24 cellular contexts compared by ENCODE assay signal in genomic region chrX:124530803-124531202, GRCh38.
"Had no signal": no experiment of that assay in that cellular context is flagged by ENCODE, and none has a peak within 500 bp of the region (broad histone marks: within the 10 kb centered on the region; RNA-seq: fewer than 3 reads in every experiment).

No MANE protein-coding gene starts in this region.

- ATAC-seq: esophagus mucosa; foreskin keratinocyte; left lung; naive thymus-derived CD4-positive, alpha-beta T cell; stimulated activated naive B cell treated with anti-CD40 and anti-IgM and Interleukin-4, amounts not matched to agents 10 μg/mL and 1 μg/mL and 100 μg/mL, for 72 hours had no signal

- H3K27ac ChIP-seq: colonic mucosa, epithelial cell of prostate, foreskin keratinocyte, left lung, right lobe of liver, thoracic aorta, tibial nerve, upper lobe of left lung had no signal

- H3K27me3 Mint-ChIP-seq: dendritic cell treated with granulocyte-macrophage colony-stimulating factor and Interleukin-4, amounts not matched to agents 40 ng/mL and 50 ng/mL, for 4 days; naive thymus-derived CD4-positive, alpha-beta T cell; stimulated activated naive B cell treated with anti-CD40 and anti-IgM and Interleukin-4, amounts not matched to agents 10 μg/mL and 1 μg/mL and 100 μg/mL, for 72 hours; stimulated activated naive CD8-positive, alpha-beta T cell treated with anti-CD3 and anti-CD28 coated beads, Interleukin-15, Interleukin-2, amounts not matched to agents 100 ng/mL and 50 ng/mL, for 24 hours had no signal

- H3K4me1 ChIP-seq: colonic mucosa, foreskin keratinocyte, left lung, right lobe of liver, tibial nerve, upper lobe of left lung had no signal

- FAIRE-seq: kidney, small intestine, urothelium cell line had no signal

- H3K27me3 ChIP-seq: colonic mucosa, foreskin keratinocyte, left lung, right lobe of liver, tibial nerve, upper lobe of left lung had no signal

- H3K4me3 Mint-ChIP-seq: dendritic cell treated with granulocyte-macrophage colony-stimulating factor and Interleukin-4, amounts not matched to agents 40 ng/mL and 50 ng/mL, for 4 days; endodermal cell; naive thymus-derived CD4-positive, alpha-beta T cell; nephron; stimulated activated naive B cell treated with anti-CD40 and anti-IgM and Interleukin-4, amounts not matched to agents 10 μg/mL and 1 μg/mL and 100 μg/mL, for 72 hours; stimulated activated naive CD8-positive, alpha-beta T cell treated with anti-CD3 and anti-CD28 coated beads, Interleukin-15, Interleukin-2, amounts not matched to agents 100 ng/mL and 50 ng/mL, for 24 hours had no signal

- H3K9me3 Mint-ChIP-seq: dendritic cell treated with granulocyte-macrophage colony-stimulating factor and Interleukin-4, amounts not matched to agents 40 ng/mL and 50 ng/mL, for 4 days; endodermal cell; naive thymus-derived CD4-positive, alpha-beta T cell; nephron; stimulated activated naive B cell treated with anti-CD40 and anti-IgM and Interleukin-4, amounts not matched to agents 10 μg/mL and 1 μg/mL and 100 μg/mL, for 72 hours; stimulated activated naive CD8-positive, alpha-beta T cell treated with anti-CD3 and anti-CD28 coated beads, Interleukin-15, Interleukin-2, amounts not matched to agents 100 ng/mL and 50 ng/mL, for 24 hours had no signal

- H3K4me3 ChIP-seq: colonic mucosa, left lung, right lobe of liver, thoracic aorta, tibial nerve, upper lobe of left lung had no signal

- H3K36me3 ChIP-seq: colonic mucosa, left lung, right lobe of liver, thoracic aorta, tibial nerve, upper lobe of left lung had no signal

- H3K27ac Mint-ChIP-seq: dendritic cell treated with granulocyte-macrophage colony-stimulating factor and Interleukin-4, amounts not matched to agents 40 ng/mL and 50 ng/mL, for 4 days; endodermal cell; naive thymus-derived CD4-positive, alpha-beta T cell; nephron; stimulated activated naive B cell treated with anti-CD40 and anti-IgM and Interleukin-4, amounts not matched to agents 10 μg/mL and 1 μg/mL and 100 μg/mL, for 72 hours; stimulated activated naive CD8-positive, alpha-beta T cell treated with anti-CD3 and anti-CD28 coated beads, Interleukin-15, Interleukin-2, amounts not matched to agents 100 ng/mL and 50 ng/mL, for 24 hours had no signal

- DNase-seq: colonic mucosa; effector CD8-positive, alpha-beta T cell; endodermal cell; foreskin keratinocyte; kidney; left lung; mesendoderm; midbrain; naive thymus-derived CD4-positive, alpha-beta T cell; posterior cingulate gyrus; small intestine; stimulated activated CD4-positive, alpha-beta T cell treated with anti-CD3 and anti-CD28 coated beads, Interleukin-15, amount 100 ng/mL, for 24 hours; stimulated activated CD4-positive, alpha-beta T cell treated with anti-CD3 and anti-CD28 coated beads, Interleukin-2, amount 100 ng/mL, for 48 hours; stimulated activated naive B cell treated with anti-CD40 and anti-IgM and Interleukin-4, amounts not matched to agents 10 μg/mL and 1 μg/mL and 100 μg/mL, for 72 hours; upper lobe of left lung had no signal

- H3K9me3 ChIP-seq: colonic mucosa, left lung, right lobe of liver, thoracic aorta, tibial nerve, upper lobe of left lung had no signal

- H3K36me3 Mint-ChIP-seq: stimulated activated naive B cell treated with anti-CD40 and anti-IgM and Interleukin-4, amounts not matched to agents 10 μg/mL and 1 μg/mL and 100 μg/mL, for 72 hours had no signal

- H3K4me1 Mint-ChIP-seq: naive thymus-derived CD4-positive, alpha-beta T cell; nephron; stimulated activated naive B cell treated with anti-CD40 and anti-IgM and Interleukin-4, amounts not matched to agents 10 μg/mL and 1 μg/mL and 100 μg/mL, for 72 hours had no signal
